ENCODE assay signal across 8 cellular contexts in genomic region chr12:49623142-49623899, GRCh38. TPM values are rescaled to one million over a fixed set of nuclear protein-coding genes. Genes with fewer than 3 reads are reported as not detected.
DNase-seq lines count a peak whose midpoint lies in the region; ATAC-seq and TF ChIP-seq lines count a peak whose summit lies in the region.

TSS of gene PRPF40B (plus strand) at chr12:49623561. CDS start at chr12:49623591, 30 bp downstream.

- H3K27me3 ChIP-seq in GM23338 (ENCODE audit: insufficient read depth) (peaks cover 15% of the 10 kb centered on the region; the same call in 1 of the 2 replicates), SJCRH30 (0 out of 2 replicates have a peak, but pooled peaks cover 3% of the 10 kb centered on the region), neutrophil (peaks cover 80% of the 10 kb centered on the region)

- ATAC-seq in GM23338: peak; percentile 85

- peak within 1 kb of the TSS; percentile 82 for H3K27ac Mint-ChIP-seq in GM23338

- H3K4me1 ChIP-seq in GM23338 (ENCODE audit: insufficient read depth) (peaks cover 31% of the 10 kb centered on the region), SJCRH30 (peaks cover 8% of the 10 kb centered on the region), neutrophil (ENCODE audit: control insufficient read depth in 1 of 2, insufficient read depth in 1 of 2, low read depth in 1 of 2, low read length in 1 of 2) (peaks cover 13 to 16% of the 10 kb centered on the region in 2 experiments)

- H3K4me3 Mint-ChIP-seq in GM23338: peak within 1 kb of the TSS; percentile 85

- H3K4me1 Mint-ChIP-seq in GM23338: peaks cover 38% of the 10 kb centered on the region

- no peaks in the 10 kb centered on the region for H3K9me3 Mint-ChIP-seq in GM23338

- H2AFZ ChIP-seq in GM23338: peak within 1 kb of the TSS; percentile 98

- H3K4me2 ChIP-seq in GM23338: peak within 1 kb of the TSS; percentile 97

- H3K79me2 ChIP-seq in GM23338 (replicated peaks; ENCODE audit: insufficient read depth): no peaks in the 10 kb centered on the region

- H3K36me3 Mint-ChIP-seq in GM23338 (ENCODE audit: low read depth): peaks cover 3% of the 10 kb centered on the region; the same call in 1 of the 3 replicates

- H3K36me3 ChIP-seq in GM23338 (ENCODE audit: insufficient read depth) (no peaks in the 10 kb centered on the region), SJCRH30 (no peaks in the 10 kb centered on the region), neutrophil (no peaks in the 10 kb centered on the region)

- H3K27me3 Mint-ChIP-seq in GM23338 (ENCODE audit: insufficient read depth, low read depth, poor library complexity): peaks cover 15% of the 10 kb centered on the region

- peaks cover 12% of the 10 kb centered on the region for H3F3A ChIP-seq in GM23338 (replicated peaks; ENCODE audit: low read depth)

- H3K27ac ChIP-seq in GM23338 (ENCODE audit: low read depth) (peak within 1 kb of the TSS; percentile 97), SJCRH30 (no peak within 1 kb of the TSS), neutrophil (peak within 1 kb of the TSS; percentile 55)

- H4K20me1 ChIP-seq in GM23338 (replicated peaks; ENCODE audit: insufficient read depth): no peaks in the 10 kb centered on the region

- no peaks in the 10 kb centered on the region for H3K9me3 ChIP-seq in SJCRH30 (replicated peaks)
- no peaks in the 10 kb centered on the region for H3K9me3 ChIP-seq in neutrophil

- peak within 1 kb of the TSS; percentile 87 for H3K4me3 ChIP-seq in GM23338
- peak within 1 kb of the TSS; percentile 64 for H3K4me3 ChIP-seq in SJCRH30
- peak within 1 kb of the TSS; percentile 87 to 89 for H3K4me3 ChIP-seq in neutrophil (ENCODE audit: low read depth in 1 of 2, low read length in 1 of 2)

- H3K9me2 ChIP-seq in GM23338 (ENCODE audit: insufficient read depth): no peaks in the 10 kb centered on the region

- TF ChIP-seq CTCF in GM23338 (conservative IDR thresholded peaks at IDR 0.05; ENCODE audit: low read depth in 2 of 2): peak; percentile 38 to 75
- TF ChIP-seq CTCF in neutrophil (IDR thresholded peaks at IDR 0.05): peak; percentile 29

- DNase-seq in ELR (ENCODE audit: low read depth): peak; percentile 87
- peak; percentile 90 for DNase-seq in GM23338 (ENCODE audit: low spot score)
- DNase-seq in LoVo (ENCODE audit: low spot score): peak; percentile 89
- peak; percentile 93 to 95 for DNase-seq in SJCRH30
- DNase-seq in activated gamma-delta T cell treated with anti-CD3 and anti-CD28 coated beads, Interleukin-2, amount 50 U/mL, for 16 hours (ENCODE audit: low read depth): peak; percentile 74
- DNase-seq in foreskin melanocyte: peak; percentile 65
- peak; percentile 83 for DNase-seq in superior temporal gyrus (ENCODE audit: extremely low spot score)

TF ChIP-seq in GM23338, 12 proteins besides CTCF, POLR2A, EP300 and RAD21:
- TF ChIP-seq REST (IDR thresholded peaks at IDR 0.05; ENCODE audit: unreplicated experiment) (no peak), ETS1 (IDR thresholded peaks at IDR 0.05) (0 out of 2 replicates have a peak, but pooled peaks have one; percentile 23), POLR2AphosphoS5 (IDR thresholded peaks at IDR 0.05; ENCODE audit: low read depth) (peak; percentile 95), CREB1 (CRISPR knock-in tag; IDR thresholded peaks at IDR 0.05; ENCODE audit: low read depth) (peak; percentile 29; the same call in 1 of the 2 replicates)

RNA-seq across cellular contexts. Expression of gene PRPF40B, which starts in this region (rescaled TPM):
- total RNA-seq in GM23338 (2014; rRNA removed; shearing (Covaris generic)): 14.7 and 17.9 TPM in 2 replicates
- polyA plus RNA-seq in GM23338 (2016; fragmentation: Nextera tagmentation; extraction: Ambion mirVana): 16.7 and 19.0 TPM in 2 replicates
- total RNA-seq in SJCRH30 (2014; rRNA removed; shearing (Covaris generic)): 4.4 and 4.9 TPM in 2 replicates
